11 cellular contexts compared by ENCODE assay signal in genomic region chr15:43593328-43594183, GRCh38. TPM values are rescaled to one million over a fixed set of nuclear protein-coding genes. Genes with fewer than 3 reads are reported as not detected.
DNase-seq lines count a peak whose midpoint lies in the region; ATAC-seq, FAIRE-seq and TF ChIP-seq lines count a peak whose summit lies in the region.
"Not testable (repeated sequence)": the region's sequence is repeated elsewhere in the genome, so short reads cannot be mapped to it uniquely, and the experiment has no call there.
"Had no signal": no experiment of that assay in that cellular context is flagged by ENCODE, and none has a peak within 500 bp of the region (broad histone marks: within the 10 kb centered on the region; RNA-seq: fewer than 3 reads in every experiment).

TSS of gene CKMT1B (plus strand) at chr15:43594027. CDS start at chr15:43594219, 192 bp downstream.

- H3K27ac ChIP-seq in Peyer's patch: not testable (repeated sequence)
- peak within 1 kb of the TSS in 1 of 2 donors; percentile 72 for H3K27ac ChIP-seq in small intestine (ENCODE audit: low read depth in 1 of 2, low read length in 1 of 2)

- H3K36me3 Mint-ChIP-seq in activated T-cell treated with anti-CD3 and anti-CD28 coated beads, Interleukin-2, amount 50 U/mL, for 72 hours (ENCODE audit: insufficient read depth in 2 of 2); glutamatergic neuron (ENCODE audit: unreplicated experiment): not testable (repeated sequence)

- intact Hi-C loops in lower leg skin (cut with DNase I; ENCODE audit: low total_unique reads): not testable (repeated sequence)

- H3K4me1 ChIP-seq in Peyer's patch; small intestine (ENCODE audit: control insufficient read depth in 2 of 2, insufficient read depth in 1 of 2, low read depth in 1 of 2, low read length in 1 of 2): not testable (repeated sequence)

- WGBS in lower leg skin, 2 donors: no CpG with 5 or more reads among the region's 42 CpGs
- no CpG with 5 or more reads among the region's 42 CpGs for whole genome bisulfite sequencing in small intestine, 3 donors

- H3K27ac Mint-ChIP-seq in activated T-cell treated with anti-CD3 and anti-CD28 coated beads, Interleukin-2, amount 50 U/mL, for 72 hours; glutamatergic neuron (ENCODE audit: unreplicated experiment): not testable (repeated sequence)

- H3K27me3 Mint-ChIP-seq in activated T-cell treated with anti-CD3 and anti-CD28 coated beads, Interleukin-2, amount 50 U/mL, for 72 hours (ENCODE audit: low read depth): peaks cover 16% of the 10 kb centered on the region
- H3K27me3 Mint-ChIP-seq in glutamatergic neuron (ENCODE audit: unreplicated experiment): not testable (repeated sequence)

- H3K36me3 ChIP-seq in Peyer's patch; small intestine (ENCODE audit: control insufficient read depth in 2 of 2, insufficient read depth in 2 of 2, low read length in 2 of 2): not testable (repeated sequence)

- TF ChIP-seq CTCF in Peyer's patch (IDR thresholded peaks at IDR 0.05); glutamatergic neuron (IDR thresholded peaks at IDR 0.05; ENCODE audit: partially characterized antibody, unreplicated experiment); lower leg skin (IDR thresholded peaks at IDR 0.05): not testable (repeated sequence)

- H3K4me3 ChIP-seq in Peyer's patch; lower leg skin (ENCODE audit: low read depth, poor library complexity, severe bottlenecking); small intestine (ENCODE audit: low read depth in 1 of 2, low read length in 2 of 2): not testable (repeated sequence)

- peak; percentile 32 to 55 for ATAC-seq in activated T-cell treated with anti-CD3 and anti-CD28 coated beads, Interleukin-2, amount 50 U/mL, for 72 hours (replicated peaks in 1 of 2)

- DNase-seq in G401 (ENCODE audit: low spot score); Peyer's patch; activated T-cell treated with anti-CD3 and anti-CD28 coated beads, Interleukin-2, amount 50 U/mL, for 72 hours; cerebellum (ENCODE audit: low spot score); glutamatergic neuron; lower leg skin (ENCODE audit: low spot score in 2 of 2); small intestine; ureter (ENCODE audit: low spot score): not testable (repeated sequence)

- in situ Hi-C loops in G401 (cut with HindIII; ENCODE audit: low sequenced_read_pairs): not testable (repeated sequence)

- not testable (repeated sequence) for H3K27me3 ChIP-seq in Peyer's patch; small intestine (ENCODE audit: control insufficient read depth in 2 of 2, insufficient read depth in 2 of 2, low read length in 2 of 2)

- not testable (repeated sequence) for FAIRE-seq in small intestine (lab: Jason Lieb, UNC)

- H3K4me1 Mint-ChIP-seq in activated T-cell treated with anti-CD3 and anti-CD28 coated beads, Interleukin-2, amount 50 U/mL, for 72 hours (ENCODE audit: low read depth); glutamatergic neuron (ENCODE audit: low read depth, unreplicated experiment): not testable (repeated sequence)

- not testable (repeated sequence) for H3K4me3 Mint-ChIP-seq in activated T-cell treated with anti-CD3 and anti-CD28 coated beads, Interleukin-2, amount 50 U/mL, for 72 hours; glutamatergic neuron (ENCODE audit: unreplicated experiment)

- not testable (repeated sequence) for TF ChIP-seq POLR2A in Peyer's patch (IDR thresholded peaks at IDR 0.05); lower leg skin (IDR thresholded peaks at IDR 0.05)

- not testable (repeated sequence) for H3K9me3 ChIP-seq in Peyer's patch; small intestine (ENCODE audit: control insufficient read depth, low read depth)

- H3K9me3 Mint-ChIP-seq in activated T-cell treated with anti-CD3 and anti-CD28 coated beads, Interleukin-2, amount 50 U/mL, for 72 hours; glutamatergic neuron (ENCODE audit: unreplicated experiment): not testable (repeated sequence)

RNA-seq across cellular contexts. Expression of gene CKMT1B, which starts in this region (rescaled TPM):
- 12.7 and 30.9 TPM in 2 replicates for total RNA-seq in G401 (2014; rRNA removed; shearing (Covaris generic))
- total RNA-seq in Peyer's patch (100 to 1,000 TPM in 3 of 4 donors, 10 to 100 TPM in 1; 74.3 to 134 (median 111) TPM), cerebellum (10.3 TPM), glutamatergic neuron (ENCODE audit: unreplicated experiment) (18.8 TPM), lower leg skin (10 to 100 TPM; 21.0 to 42.7 (median 30.7) TPM), ureter (28.6 TPM)
- not detected for total RNA-seq in activated T-cell treated with anti-CD3 and anti-CD28 coated beads, Interleukin-2, amount 50 U/mL, for 72 hours
- polyA plus RNA-seq in small intestine: 100 to 1,000 TPM; 102 to 162 (median 113) TPM
- total RNA-seq: CD4-positive, alpha-beta memory T cell; dermis microvascular lymphatic vessel endothelial cell; HFFc6 had no signal
- polyA plus RNA-seq: CD4-positive, alpha-beta memory T cell had no signal

Comparison
In these comparisons a context has a peak if more than half of its experiments do, and no peak if none do; other contexts are left out.
1. RNA of gene CKMT1B (total RNA-seq): 74.3 to 134 TPM in Peyer's patch, 21.0 to 42.7 TPM in lower leg skin, 12.7 to 30.9 TPM in G401, 28.6 TPM in ureter (single experiment), 18.8 TPM in glutamatergic neuron (single experiment) and 10.3 TPM in cerebellum (single experiment); not detected in activated T-cell treated with anti-CD3 and anti-CD28 coated beads, Interleukin-2, amount 50 U/mL, for 72 hours; every median in the first group is over 10 times any median in the second.
2. Peak in ATAC-seq in activated T-cell treated with anti-CD3 and anti-CD28 coated beads, Interleukin-2, amount 50 U/mL, for 72 hours; RNA of the gene not detected or under 1 TPM.